30 cellular contexts compared by ENCODE assay signal in the genomic region with DNA sequence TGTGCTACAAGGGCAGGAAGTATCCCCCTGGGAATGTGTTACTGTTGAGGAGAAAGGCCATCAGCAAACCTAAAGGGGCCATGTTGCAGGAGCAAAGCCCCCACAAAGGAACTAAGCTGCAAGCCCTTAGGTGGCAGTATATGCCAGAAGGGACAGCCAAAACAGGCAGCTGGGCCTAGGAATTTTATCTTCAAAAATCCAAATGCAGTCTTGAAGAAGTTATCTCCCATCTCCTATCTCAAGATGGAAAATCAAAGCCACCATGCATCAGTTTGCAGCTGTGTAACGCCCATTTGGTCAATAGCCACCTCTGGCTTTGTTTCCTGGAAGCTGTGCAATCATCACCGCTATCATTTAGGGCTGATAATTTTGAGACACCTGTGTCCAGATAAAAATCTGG.
A peak's percentile ranks its signal among the peaks of the same experiment; 100 is the strongest.
DNase-seq lines count a peak whose midpoint lies in the region; ATAC-seq and TF ChIP-seq lines count a peak whose summit lies in the region.
"Had no signal": no experiment of that assay in that cellular context is flagged by ENCODE, and none has a peak within 500 bp of the region (broad histone marks: within the 10 kb centered on the region; RNA-seq: fewer than 3 reads in every experiment).

No MANE protein-coding gene starts in this region.

- no peaks in the 10 kb centered on the region for H3K27me3 ChIP-seq in AG04450 (ENCODE audit: control insufficient read depth, insufficient read depth, low read length)
- H3K27me3 ChIP-seq in GM23338 (ENCODE audit: insufficient read depth): no peaks in the 10 kb centered on the region
- H3K27me3 ChIP-seq in Panc1 (ENCODE audit: control insufficient read depth, insufficient read depth, low read length): peaks cover 3% of the 10 kb centered on the region; the same call in 1 of the 2 replicates
- H3K27me3 ChIP-seq in lower lobe of right lung (ENCODE audit: low read depth): no peaks in the 10 kb centered on the region
- H3K27me3 ChIP-seq: adrenal gland, esophagus muscularis mucosa, foreskin keratinocyte, tibial nerve had no signal

- in situ Hi-C loops in Panc1 (cut with HindIII; ENCODE audit: low pct_unique_long_range_greater_than_20kb, low sequenced_read_pairs): no loop called here

- H3K9me3 Mint-ChIP-seq in GM23338: no peaks in the 10 kb centered on the region
- H3K9me3 Mint-ChIP-seq in activated CD8-positive, alpha-beta T cell treated with anti-CD3 and anti-CD28 coated beads, Interleukin-2, amount 10 ng/mL, durations not matched to agents 7 days and 5 days (ENCODE audit: insufficient read depth): no peaks in the 10 kb centered on the region
- peaks cover 21% of the 10 kb centered on the region for H3K9me3 Mint-ChIP-seq in nephron progenitor cell
- H3K9me3 Mint-ChIP-seq: activated CD4-positive, alpha-beta memory T cell treated with anti-CD3 and anti-CD28 coated beads, Interleukin-2, amount 10 ng/mL, durations not matched to agents 7 days and 5 days; activated naive CD4-positive, alpha-beta T cell treated with anti-CD3 and anti-CD28 coated beads for 36 hours; activated T-helper 1 cell treated with anti-CD3 and anti-CD28 coated beads, Interleukin-12 subunit alpha, Interleukin-12 subunit beta, Interleukin-2, Interleukin-4 antibody, amounts not matched to agents 30 ng/mL and 10 ng/mL and 1 ng/mL, durations not matched to agents 14 hours and 24 hours and 36 hours had no signal

- H3F3A ChIP-seq in GM23338 (replicated peaks; ENCODE audit: low read depth): no peaks in the 10 kb centered on the region

- H3K4me3 ChIP-seq in AG04450 (ENCODE audit: low read depth, low read length): no peak overlapping the region
- no peak overlapping the region for H3K4me3 ChIP-seq in GM23338
- no peak overlapping the region for H3K4me3 ChIP-seq in Panc1 (ENCODE audit: low read depth in 2 of 2, low read length in 2 of 2)
- no peak overlapping the region for H3K4me3 ChIP-seq in lower lobe of right lung
- H3K4me3 ChIP-seq: adrenal gland, esophagus muscularis mucosa, heart right ventricle, tibial nerve had no signal

- POLR2A ChIA-PET in AG04450 (lab: Yijun Ruan, JAX): no interaction called here
- POLR2A ChIA-PET in Panc1 (lab: Charles Lee): no interaction called here
- POLR2A ChIA-PET in activated CD8-positive, alpha-beta T cell treated with anti-CD3 and anti-CD28 coated beads, Interleukin-2, amount 10 ng/mL, durations not matched to agents 7 days and 5 days (lab: Charles Lee): no interaction called here

- TF ChIP-seq CTCF in AG04450 (IDR thresholded peaks at IDR 0.05; ENCODE audit: low read depth, low read length): 0 out of 2 replicates have a peak, but pooled peaks have one; percentile 4
- TF ChIP-seq CTCF in GM23338 (conservative IDR thresholded peaks at IDR 0.05; ENCODE audit: low read depth in 2 of 2): peak in 1 of 2 experiments; percentile 61; a peak in 2 of 4 replicates
- TF ChIP-seq CTCF in Panc1 (IDR thresholded peaks at IDR 0.05): peak; percentile 23
- no peak for TF ChIP-seq CTCF in lower lobe of right lung (IDR thresholded peaks at IDR 0.05)
- TF ChIP-seq CTCF in nephron progenitor cell (IDR thresholded peaks at IDR 0.05): no peak

- DNase-seq in AG04450 (ENCODE audit: low read depth, low spot score) (no peak), GM23338 (ENCODE audit: low spot score) (peak; percentile 11), Panc1 (ENCODE audit: low read depth, low spot score) (no peak), iPS-NIHi7 (ENCODE audit: extremely low spot score) (peak; percentile 26), lower lobe of right lung (no peak), nephron progenitor cell (no peak)
- no peak for DNase-seq in activated CD8-positive, alpha-beta T cell treated with anti-CD3 and anti-CD28 coated beads, Interleukin-2, amount 10 ng/mL, durations not matched to agents 7 days and 5 days
- DNase-seq: ACHN; activated CD4-positive, alpha-beta memory T cell treated with anti-CD3 and anti-CD28 coated beads, Interleukin-2, amount 10 ng/mL, durations not matched to agents 7 days and 5 days; activated CD4-positive, alpha-beta T cell treated with anti-CD3 and anti-CD28 coated beads for 1 hour; activated CD8-positive, alpha-beta memory T cell treated with anti-CD3 and anti-CD28 coated beads, Interleukin-2, amount 50 U/mL, for 48 hours; activated naive CD4-positive, alpha-beta T cell treated with anti-CD3 and anti-CD28 coated beads for 36 hours; adrenal gland; DMS79; foreskin keratinocyte; heart right ventricle; KBM-7; kidney glomerular epithelial cell; naive thymus-derived CD8-positive, alpha-beta T cell; NCI-H1105 treated with DMSO at 0.1 percent for 48 hours; NCI-H2081; PC-3; stimulated activated CD4-positive, alpha-beta T cell treated with anti-CD3 and anti-CD28 coated beads, Interleukin-15, amount 100 ng/mL, for 24 hours; stimulated activated CD4-positive, alpha-beta T cell treated with anti-CD3 and anti-CD28 coated beads, Interleukin-4, amount 100 ng/mL, for 4 hours; T-helper 2 cell had no signal

- H3K27ac ChIP-seq in AG04450 (ENCODE audit: low read depth, low read length) (no peak overlapping the region), GM23338 (ENCODE audit: low read depth) (no peak overlapping the region), Panc1 (ENCODE audit: low read length) (no peak overlapping the region), lower lobe of right lung (no peak overlapping the region)
- H3K27ac ChIP-seq: adrenal gland, esophagus muscularis mucosa, foreskin keratinocyte, heart right ventricle, tibial nerve had no signal

- CTCF ChIA-PET in AG04450 (lab: Charles Lee) (interaction anchor here (1.5 kb wide), 1 partner anchor 124 kb away, joined by 5 read pairs; no protein-coding TSS in a partner anchor), Panc1 (lab: Charles Lee) (no interaction called here)
- CTCF ChIA-PET in activated CD8-positive, alpha-beta T cell treated with anti-CD3 and anti-CD28 coated beads, Interleukin-2, amount 10 ng/mL, durations not matched to agents 7 days and 5 days (lab: Charles Lee): no interaction called here

- H4K20me1 ChIP-seq in GM23338 (replicated peaks; ENCODE audit: insufficient read depth): no peaks in the 10 kb centered on the region; the same call in 1 of the 2 replicates

- H3K27me3 Mint-ChIP-seq in GM23338 (ENCODE audit: insufficient read depth, low read depth, poor library complexity) (no peaks in the 10 kb centered on the region), nephron progenitor cell (ENCODE audit: low read depth, poor library complexity) (peaks cover 7% of the 10 kb centered on the region)
- peaks cover 2% of the 10 kb centered on the region for H3K27me3 Mint-ChIP-seq in activated CD8-positive, alpha-beta T cell treated with anti-CD3 and anti-CD28 coated beads, Interleukin-2, amount 10 ng/mL, durations not matched to agents 7 days and 5 days (ENCODE audit: low read depth)

- H3K79me2 ChIP-seq in GM23338 (replicated peaks; ENCODE audit: insufficient read depth): no peaks in the 10 kb centered on the region

- peak overlapping the region; percentile 97 for H2AFZ ChIP-seq in GM23338

- H3K27ac Mint-ChIP-seq in GM23338: no peak overlapping the region
- H3K27ac Mint-ChIP-seq in activated CD8-positive, alpha-beta T cell treated with anti-CD3 and anti-CD28 coated beads, Interleukin-2, amount 10 ng/mL, durations not matched to agents 7 days and 5 days: no peak overlapping the region
- H3K27ac Mint-ChIP-seq in nephron progenitor cell: no peak overlapping the region
- H3K27ac Mint-ChIP-seq: activated CD4-positive, alpha-beta memory T cell treated with anti-CD3 and anti-CD28 coated beads, Interleukin-2, amount 10 ng/mL, durations not matched to agents 7 days and 5 days; activated naive CD4-positive, alpha-beta T cell treated with anti-CD3 and anti-CD28 coated beads for 36 hours; activated T-helper 1 cell treated with anti-CD3 and anti-CD28 coated beads, Interleukin-12 subunit alpha, Interleukin-12 subunit beta, Interleukin-2, Interleukin-4 antibody, amounts not matched to agents 30 ng/mL and 10 ng/mL and 1 ng/mL, durations not matched to agents 14 hours and 24 hours and 36 hours; naive thymus-derived CD8-positive, alpha-beta T cell had no signal

- no TSS peak for BruUV-seq in Panc1 (replicated peaks; lab: Mats Ljungman, UMichigan)

- no peaks in the 10 kb centered on the region for H3K9me2 ChIP-seq in GM23338 (ENCODE audit: insufficient read depth)

- ATAC-seq in GM23338 (peak; percentile 50), Panc1 (no peak), lower lobe of right lung (no peak), GM21576 (IDR thresholded peaks at IDR 0.05; ENCODE audit: unreplicated experiment) (no peak)
- no peak for ATAC-seq in activated CD8-positive, alpha-beta T cell treated with anti-CD3 and anti-CD28 coated beads, Interleukin-2, amount 10 ng/mL, durations not matched to agents 7 days and 5 days
- ATAC-seq: foreskin keratinocyte; heart right ventricle; naive thymus-derived CD8-positive, alpha-beta T cell; PC-3; Right ventricle myocardium inferior had no signal

- H3K9me3 ChIP-seq in AG04450 (ENCODE audit: control insufficient read depth, insufficient read depth, low read length): no peaks in the 10 kb centered on the region
- H3K9me3 ChIP-seq in Panc1 (ENCODE audit: control insufficient read depth, insufficient read depth, low read depth, low read length): no peaks in the 10 kb centered on the region
- H3K9me3 ChIP-seq in lower lobe of right lung: no peaks in the 10 kb centered on the region
- H3K9me3 ChIP-seq: adrenal gland, esophagus muscularis mucosa, heart right ventricle, tibial nerve had no signal

- intact Hi-C loops in Panc1 (cut with micrococcal nuclease; ENCODE audit: unreplicated experiment) (no loop called here), lower lobe of right lung (cut with DNase I) (no loop called here)

- H3K36me3 ChIP-seq in GM23338 (ENCODE audit: insufficient read depth) (no peaks in the 10 kb centered on the region), Panc1 (ENCODE audit: control insufficient read depth, insufficient read depth, low read length) (no peaks in the 10 kb centered on the region), lower lobe of right lung (no peaks in the 10 kb centered on the region)
- H3K36me3 ChIP-seq: adrenal gland, esophagus muscularis mucosa, heart right ventricle, tibial nerve had no signal

- H3K4me3 Mint-ChIP-seq in GM23338: no peak overlapping the region
- H3K4me3 Mint-ChIP-seq in activated CD8-positive, alpha-beta T cell treated with anti-CD3 and anti-CD28 coated beads, Interleukin-2, amount 10 ng/mL, durations not matched to agents 7 days and 5 days: no peak overlapping the region
- H3K4me3 Mint-ChIP-seq in nephron progenitor cell: no peak overlapping the region
- H3K4me3 Mint-ChIP-seq: activated CD4-positive, alpha-beta memory T cell treated with anti-CD3 and anti-CD28 coated beads, Interleukin-2, amount 10 ng/mL, durations not matched to agents 7 days and 5 days; activated naive CD4-positive, alpha-beta T cell treated with anti-CD3 and anti-CD28 coated beads for 36 hours; activated T-helper 1 cell treated with anti-CD3 and anti-CD28 coated beads, Interleukin-12 subunit alpha, Interleukin-12 subunit beta, Interleukin-2, Interleukin-4 antibody, amounts not matched to agents 30 ng/mL and 10 ng/mL and 1 ng/mL, durations not matched to agents 14 hours and 24 hours and 36 hours; naive thymus-derived CD8-positive, alpha-beta T cell had no signal

- H3K36me3 Mint-ChIP-seq in GM23338 (ENCODE audit: low read depth): no peaks in the 10 kb centered on the region
- no peaks in the 10 kb centered on the region for H3K36me3 Mint-ChIP-seq in activated CD8-positive, alpha-beta T cell treated with anti-CD3 and anti-CD28 coated beads, Interleukin-2, amount 10 ng/mL, durations not matched to agents 7 days and 5 days (ENCODE audit: low read depth)
- no peaks in the 10 kb centered on the region for H3K36me3 Mint-ChIP-seq in nephron progenitor cell (ENCODE audit: low read depth)
- H3K36me3 Mint-ChIP-seq: naive thymus-derived CD8-positive, alpha-beta T cell had no signal

- no peak overlapping the region for H3K4me2 ChIP-seq in GM23338

- no peaks in the 10 kb centered on the region; the same call in 1 of the 2 replicates for H3K4me1 ChIP-seq in GM23338 (ENCODE audit: insufficient read depth)
- no peaks in the 10 kb centered on the region for H3K4me1 ChIP-seq in Panc1 (ENCODE audit: control insufficient read depth, insufficient read depth, low read length)
- no peaks in the 10 kb centered on the region for H3K4me1 ChIP-seq in lower lobe of right lung
- H3K4me1 ChIP-seq: adrenal gland, esophagus muscularis mucosa, tibial nerve had no signal

- H3K4me1 Mint-ChIP-seq in GM23338 (peaks cover 8% of the 10 kb centered on the region), nephron progenitor cell (peaks cover 6% of the 10 kb centered on the region)
- no peaks in the 10 kb centered on the region for H3K4me1 Mint-ChIP-seq in activated CD8-positive, alpha-beta T cell treated with anti-CD3 and anti-CD28 coated beads, Interleukin-2, amount 10 ng/mL, durations not matched to agents 7 days and 5 days (ENCODE audit: low read depth)
- H3K4me1 Mint-ChIP-seq: activated CD4-positive, alpha-beta memory T cell treated with anti-CD3 and anti-CD28 coated beads, Interleukin-2, amount 10 ng/mL, durations not matched to agents 7 days and 5 days had no signal

Comparison
In these comparisons a context has a peak if more than half of its experiments do, and no peak if none do; other contexts are left out.
1. DNase-seq: peak in GM23338 (single experiment) and iPS-NIHi7 (single experiment); none in AG04450 (single experiment), Panc1 (single experiment), activated CD8-positive, alpha-beta T cell treated with anti-CD3 and anti-CD28 coated beads, Interleukin-2, amount 10 ng/mL, durations not matched to agents 7 days and 5 days (single experiment), lower lobe of right lung (single experiment) and nephron progenitor cell (single experiment).
2. CTCF ChIP-seq: peak in AG04450 (single experiment) and Panc1 (single experiment); none in lower lobe of right lung (single experiment) and nephron progenitor cell (single experiment).